In genomic region chr12:123457980-123458779, GRCh38 we compare ENCODE assay signal across 1 cellular context.
TF ChIP-seq lines count a peak whose summit lies in the region.

Gene SNRNP35, plus strand, starts transcription at chr12:123458139. Its CDS starts 7,402 bp downstream, at chr12:123465541.

TF ChIP-seq in K562, 482 proteins besides CTCF, POLR2A, EP300 and RAD21 (continued from another document and continues in another):
- TF ChIP-seq ZNF655 (CRISPR knock-in tag; IDR thresholded peaks at IDR 0.05) (no peak), SAP30 (IDR thresholded peaks at IDR 0.05; ENCODE audit: borderline replicate concordance, insufficient read depth, low read depth, low read length, poor library complexity, severe bottlenecking) (peak; percentile 14), ATF7 (IDR thresholded peaks at IDR 0.05) (no peak; the same call in 1 of the 2 replicates), ZNF232 (CRISPR knock-in tag; IDR thresholded peaks at IDR 0.05) (0 out of 2 replicates have a peak, but pooled peaks have one; percentile 68), ZBTB9 (CRISPR knock-in tag; IDR thresholded peaks at IDR 0.05) (peak; percentile 50; the same call in 1 of the 2 replicates), ZNF263 (CRISPR knock-in tag; IDR thresholded peaks at IDR 0.05; ENCODE audit: borderline replicate concordance) (peak; percentile 65; the same call in 1 of the 2 replicates), CREB1 (IDR thresholded peaks at IDR 0.05) (peak; percentile 44), CREB1 (CRISPR knock-in tag; IDR thresholded peaks at IDR 0.05) (peak; percentile 55; the same call in 1 of the 2 replicates), U2AF1 (optimal IDR thresholded peaks at IDR 0.05; ENCODE audit: low read depth, low read length) (no peak), RERE (CRISPR knock-in tag; IDR thresholded peaks at IDR 0.05; ENCODE audit: borderline replicate concordance) (no peak), ZNF77 (CRISPR knock-in tag; IDR thresholded peaks at IDR 0.05) (no peak), PKNOX1 (IDR thresholded peaks at IDR 0.05) (no peak), MCM7 (IDR thresholded peaks at IDR 0.05) (no peak), NBN (IDR thresholded peaks at IDR 0.05; ENCODE audit: low read depth) (peak; percentile 43), GABPB2 (CRISPR knock-in tag; conservative IDR thresholded peaks at IDR 0.05) (no peak), ATF4 (CRISPR knock-in tag; IDR thresholded peaks at IDR 0.05) (no peak), DACH1 (IDR thresholded peaks at IDR 0.05; ENCODE audit: partially characterized antibody) (peak; percentile 79), ZNF347 (CRISPR knock-in tag; IDR thresholded peaks at IDR 0.05; ENCODE audit: low read depth) (no peak), CXXC5 (CRISPR knock-in tag; IDR thresholded peaks at IDR 0.05) (peak; percentile 89), NCOA4 (IDR thresholded peaks at IDR 0.05; ENCODE audit: partially characterized antibody) (no peak), SFPQ (IDR thresholded peaks at IDR 0.05; ENCODE audit: low read depth, low read length) (no peak), THAP12 (CRISPR knock-in tag; IDR thresholded peaks at IDR 0.05) (peak; percentile 66; the same call in 1 of the 2 replicates), EWSR1 (IDR thresholded peaks at IDR 0.05; ENCODE audit: borderline replicate concordance, low read depth, partially characterized antibody) (no peak), ARNT (IDR thresholded peaks at IDR 0.05) (no peak), SRSF1 (IDR thresholded peaks at IDR 0.05; ENCODE audit: low read depth, low read length) (no peak), ZBTB7A (IDR thresholded peaks at IDR 0.05; ENCODE audit: borderline replicate concordance, control insufficient read depth, low read depth, low read length) (peak; percentile 8; the same call in 1 of the 2 replicates), NFATC3 (IDR thresholded peaks at IDR 0.05) (no peak), ZNF780A (CRISPR knock-in tag; IDR thresholded peaks at IDR 0.05) (no peak), TRIM28 (IDR thresholded peaks at IDR 0.05) (peak; percentile 68), ZNF764 (CRISPR knock-in tag; IDR thresholded peaks at IDR 0.05; ENCODE audit: low read depth) (no peak)
- TF ChIP-seq, protein P1, sequence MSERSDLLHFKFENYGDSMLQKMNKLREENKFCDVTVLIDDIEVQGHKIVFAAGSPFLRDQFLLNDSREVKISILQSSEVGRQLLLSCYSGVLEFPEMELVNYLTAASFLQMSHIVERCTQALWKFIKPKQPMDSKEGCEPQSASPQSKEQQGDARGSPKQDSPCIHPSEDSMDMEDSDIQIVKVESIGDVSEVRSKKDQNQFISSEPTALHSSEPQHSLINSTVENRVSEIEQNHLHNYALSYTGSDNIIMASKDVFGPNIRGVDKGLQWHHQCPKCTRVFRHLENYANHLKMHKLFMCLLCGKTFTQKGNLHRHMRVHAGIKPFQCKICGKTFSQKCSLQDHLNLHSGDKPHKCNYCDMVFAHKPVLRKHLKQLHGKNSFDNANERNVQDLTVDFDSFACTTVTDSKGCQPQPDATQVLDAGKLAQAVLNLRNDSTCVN (CRISPR knock-in tag; IDR thresholded peaks at IDR 0.05): no peak
- TF ChIP-seq, protein P2, sequence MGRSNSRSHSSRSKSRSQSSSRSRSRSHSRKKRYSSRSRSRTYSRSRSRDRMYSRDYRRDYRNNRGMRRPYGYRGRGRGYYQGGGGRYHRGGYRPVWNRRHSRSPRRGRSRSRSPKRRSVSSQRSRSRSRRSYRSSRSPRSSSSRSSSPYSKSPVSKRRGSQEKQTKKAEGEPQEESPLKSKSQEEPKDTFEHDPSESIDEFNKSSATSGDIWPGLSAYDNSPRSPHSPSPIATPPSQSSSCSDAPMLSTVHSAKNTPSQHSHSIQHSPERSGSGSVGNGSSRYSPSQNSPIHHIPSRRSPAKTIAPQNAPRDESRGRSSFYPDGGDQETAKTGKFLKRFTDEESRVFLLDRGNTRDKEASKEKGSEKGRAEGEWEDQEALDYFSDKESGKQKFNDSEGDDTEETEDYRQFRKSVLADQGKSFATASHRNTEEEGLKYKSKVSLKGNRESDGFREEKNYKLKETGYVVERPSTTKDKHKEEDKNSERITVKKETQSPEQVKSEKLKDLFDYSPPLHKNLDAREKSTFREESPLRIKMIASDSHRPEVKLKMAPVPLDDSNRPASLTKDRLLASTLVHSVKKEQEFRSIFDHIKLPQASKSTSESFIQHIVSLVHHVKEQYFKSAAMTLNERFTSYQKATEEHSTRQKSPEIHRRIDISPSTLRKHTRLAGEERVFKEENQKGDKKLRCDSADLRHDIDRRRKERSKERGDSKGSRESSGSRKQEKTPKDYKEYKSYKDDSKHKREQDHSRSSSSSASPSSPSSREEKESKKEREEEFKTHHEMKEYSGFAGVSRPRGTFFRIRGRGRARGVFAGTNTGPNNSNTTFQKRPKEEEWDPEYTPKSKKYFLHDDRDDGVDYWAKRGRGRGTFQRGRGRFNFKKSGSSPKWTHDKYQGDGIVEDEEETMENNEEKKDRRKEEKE (IDR thresholded peaks at IDR 0.05; ENCODE audit: borderline replicate concordance in 1 of 2, control insufficient read depth in 1 of 2, low read depth in 2 of 2, low read length in 1 of 2): no peak
- TF ChIP-seq, protein P3, sequence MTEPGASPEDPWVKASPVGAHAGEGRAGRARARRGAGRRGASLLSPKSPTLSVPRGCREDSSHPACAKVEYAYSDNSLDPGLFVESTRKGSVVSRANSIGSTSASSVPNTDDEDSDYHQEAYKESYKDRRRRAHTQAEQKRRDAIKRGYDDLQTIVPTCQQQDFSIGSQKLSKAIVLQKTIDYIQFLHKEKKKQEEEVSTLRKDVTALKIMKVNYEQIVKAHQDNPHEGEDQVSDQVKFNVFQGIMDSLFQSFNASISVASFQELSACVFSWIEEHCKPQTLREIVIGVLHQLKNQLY (CRISPR knock-in tag; conservative IDR thresholded peaks at IDR 0.05): no peak
- TF ChIP-seq, protein P4, sequence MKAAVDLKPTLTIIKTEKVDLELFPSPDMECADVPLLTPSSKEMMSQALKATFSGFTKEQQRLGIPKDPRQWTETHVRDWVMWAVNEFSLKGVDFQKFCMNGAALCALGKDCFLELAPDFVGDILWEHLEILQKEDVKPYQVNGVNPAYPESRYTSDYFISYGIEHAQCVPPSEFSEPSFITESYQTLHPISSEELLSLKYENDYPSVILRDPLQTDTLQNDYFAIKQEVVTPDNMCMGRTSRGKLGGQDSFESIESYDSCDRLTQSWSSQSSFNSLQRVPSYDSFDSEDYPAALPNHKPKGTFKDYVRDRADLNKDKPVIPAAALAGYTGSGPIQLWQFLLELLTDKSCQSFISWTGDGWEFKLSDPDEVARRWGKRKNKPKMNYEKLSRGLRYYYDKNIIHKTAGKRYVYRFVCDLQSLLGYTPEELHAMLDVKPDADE (conservative IDR thresholded peaks at IDR 0.05; ENCODE audit: control insufficient read depth, low read depth, low read length): peak; percentile 42; the same call in 1 of the 2 replicates
